In genomic region chr1:7019510-7019909, GRCh38 we compare ENCODE assay signal across 24 cellular contexts.
"Had no signal": no experiment of that assay in that cellular context is flagged by ENCODE, and none has a peak within 500 bp of the region (broad histone marks: within the 10 kb centered on the region; RNA-seq: fewer than 3 reads in every experiment).

No MANE protein-coding gene starts in this region.

- H3K27ac ChIP-seq: esophagus squamous epithelium, gastrocnemius medialis, sigmoid colon, uterus had no signal

- H3K27ac Mint-ChIP-seq: activated CD4-positive, alpha-beta memory T cell treated with anti-CD3 and anti-CD28 coated beads, Interleukin-2, amount 10 ng/mL, durations not matched to agents 7 days and 5 days; activated naive CD8-positive, alpha-beta T cell treated with anti-CD3 and anti-CD28 coated beads, Interleukin-2, amount 50 U/mL, for 24 hours; activated T-helper 1 cell treated with anti-CD3 and anti-CD28 coated beads, Interleukin-12 subunit alpha, Interleukin-12 subunit beta, Interleukin-2, Interleukin-4 antibody, amounts not matched to agents 30 ng/mL and 10 ng/mL and 1 ng/mL, durations not matched to agents 14 hours and 24 hours and 36 hours; endodermal cell; naive thymus-derived CD8-positive, alpha-beta T cell; stimulated activated naive B cell treated with anti-CD40 and anti-IgM and Interleukin-4, amounts not matched to agents 10 μg/mL and 1 μg/mL and 100 μg/mL, for 72 hours had no signal

- DNase-seq: activated CD4-positive, alpha-beta memory T cell treated with anti-CD3 and anti-CD28 coated beads, Interleukin-2, amount 10 ng/mL, durations not matched to agents 7 days and 5 days; activated CD4-positive, alpha-beta T cell treated with anti-CD3 and anti-CD28 coated beads for 48 hours; activated CD4-positive, CD25-positive, alpha-beta regulatory T cell; activated gamma-delta T cell; activated naive CD4-positive, alpha-beta T cell treated with anti-CD3 and anti-CD28 coated beads, Interleukin-2, amount 50 U/mL, for 16 hours; activated naive CD8-positive, alpha-beta T cell treated with anti-CD3 and anti-CD28 coated beads, Interleukin-2, amount 50 U/mL, for 24 hours; activated T-cell treated with anti-CD3 and anti-CD28 coated beads for 4 hours; cerebellar nuclear complex; cortex of kidney; endodermal cell; esophagus squamous epithelium; gastrocnemius medialis; hypothalamus; left cardiac atrium; naive thymus-derived CD8-positive, alpha-beta T cell; sigmoid colon; stimulated activated CD4-positive, alpha-beta T cell treated with anti-CD3 and anti-CD28 coated beads, Interleukin-2, amount 100 ng/mL, for 48 hours; stimulated activated CD8-positive, alpha-beta memory T cell treated with anti-CD3 and anti-CD28 coated beads, Interleukin-4, amount 100 ng/mL, for 48 hours; stimulated activated naive B cell treated with anti-CD40 and anti-IgM and Interleukin-4, amounts not matched to agents 10 μg/mL and 1 μg/mL and 100 μg/mL, for 72 hours; T1000; trophoblast cell; uterus had no signal

- H3K4me3 ChIP-seq: esophagus squamous epithelium, gastrocnemius medialis, lung, sigmoid colon, uterus had no signal

- ATAC-seq: activated naive CD8-positive, alpha-beta T cell treated with anti-CD3 and anti-CD28 coated beads, Interleukin-2, amount 50 U/mL, for 24 hours; gastrocnemius medialis; left cardiac atrium; naive thymus-derived CD8-positive, alpha-beta T cell; stimulated activated naive B cell treated with anti-CD40 and anti-IgM and Interleukin-4, amounts not matched to agents 10 μg/mL and 1 μg/mL and 100 μg/mL, for 72 hours had no signal

- H3K27me3 Mint-ChIP-seq: activated naive CD8-positive, alpha-beta T cell treated with anti-CD3 and anti-CD28 coated beads, Interleukin-2, amount 50 U/mL, for 24 hours had no signal

- H3K27me3 ChIP-seq: gastrocnemius medialis, uterus had no signal

- H3K36me3 ChIP-seq: esophagus squamous epithelium, gastrocnemius medialis, sigmoid colon, uterus had no signal

- H3K36me3 Mint-ChIP-seq: naive thymus-derived CD8-positive, alpha-beta T cell; stimulated activated naive B cell treated with anti-CD40 and anti-IgM and Interleukin-4, amounts not matched to agents 10 μg/mL and 1 μg/mL and 100 μg/mL, for 72 hours had no signal

- H3K4me3 Mint-ChIP-seq: activated CD4-positive, alpha-beta memory T cell treated with anti-CD3 and anti-CD28 coated beads, Interleukin-2, amount 10 ng/mL, durations not matched to agents 7 days and 5 days; activated naive CD8-positive, alpha-beta T cell treated with anti-CD3 and anti-CD28 coated beads, Interleukin-2, amount 50 U/mL, for 24 hours; activated T-helper 1 cell treated with anti-CD3 and anti-CD28 coated beads, Interleukin-12 subunit alpha, Interleukin-12 subunit beta, Interleukin-2, Interleukin-4 antibody, amounts not matched to agents 30 ng/mL and 10 ng/mL and 1 ng/mL, durations not matched to agents 14 hours and 24 hours and 36 hours; endodermal cell; naive thymus-derived CD8-positive, alpha-beta T cell; stimulated activated naive B cell treated with anti-CD40 and anti-IgM and Interleukin-4, amounts not matched to agents 10 μg/mL and 1 μg/mL and 100 μg/mL, for 72 hours had no signal

- H3K9me3 Mint-ChIP-seq: activated CD4-positive, alpha-beta memory T cell treated with anti-CD3 and anti-CD28 coated beads, Interleukin-2, amount 10 ng/mL, durations not matched to agents 7 days and 5 days; activated naive CD8-positive, alpha-beta T cell treated with anti-CD3 and anti-CD28 coated beads, Interleukin-2, amount 50 U/mL, for 24 hours; activated T-helper 1 cell treated with anti-CD3 and anti-CD28 coated beads, Interleukin-12 subunit alpha, Interleukin-12 subunit beta, Interleukin-2, Interleukin-4 antibody, amounts not matched to agents 30 ng/mL and 10 ng/mL and 1 ng/mL, durations not matched to agents 14 hours and 24 hours and 36 hours; endodermal cell; naive thymus-derived CD8-positive, alpha-beta T cell; stimulated activated naive B cell treated with anti-CD40 and anti-IgM and Interleukin-4, amounts not matched to agents 10 μg/mL and 1 μg/mL and 100 μg/mL, for 72 hours had no signal

- H3K4me1 ChIP-seq: esophagus squamous epithelium, sigmoid colon, uterus had no signal

- H3K4me1 Mint-ChIP-seq: activated CD4-positive, alpha-beta memory T cell treated with anti-CD3 and anti-CD28 coated beads, Interleukin-2, amount 10 ng/mL, durations not matched to agents 7 days and 5 days; activated naive CD8-positive, alpha-beta T cell treated with anti-CD3 and anti-CD28 coated beads, Interleukin-2, amount 50 U/mL, for 24 hours; naive thymus-derived CD8-positive, alpha-beta T cell had no signal

- H3K9me3 ChIP-seq: esophagus squamous epithelium, gastrocnemius medialis, sigmoid colon, uterus had no signal
